ENCODE assay signal across 31 cellular contexts in the genomic region with DNA sequence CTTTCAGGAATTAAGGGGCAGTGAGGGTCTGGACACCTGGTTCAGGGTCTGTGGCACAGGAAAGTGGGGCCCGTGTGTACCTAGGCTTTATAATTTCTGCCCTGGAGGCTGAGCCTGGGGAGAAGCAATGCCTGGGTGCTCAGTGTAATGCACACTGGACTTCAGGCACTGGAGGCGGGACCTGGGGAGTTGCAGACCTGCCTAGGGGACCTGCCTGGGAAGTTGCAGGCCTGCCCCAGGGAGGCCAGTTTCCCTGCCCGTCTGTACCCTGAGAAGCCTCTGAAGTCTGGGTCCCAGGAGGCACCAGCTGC. TPM values are rescaled to one million over a fixed set of nuclear protein-coding genes. Genes with fewer than 3 reads are reported as not detected.
A peak's percentile ranks its signal among the peaks of the same experiment; 100 is the strongest.
DNase-seq lines count a peak whose midpoint lies in the region; ATAC-seq, FAIRE-seq and TF ChIP-seq lines count a peak whose summit lies in the region.
"Had no signal": no experiment of that assay in that cellular context is flagged by ENCODE, and none has a peak within 500 bp of the region (broad histone marks: within the 10 kb centered on the region; RNA-seq: fewer than 3 reads in every experiment).

No MANE protein-coding gene starts in this region.

- no peak overlapping the region for H3K27ac ChIP-seq in BLaER1 treated with 17β-estradiol and CSF1 and Interleukin-3, amounts not matched to agents 10 nM and 100 nM
- H3K27ac ChIP-seq in HUES48 (ENCODE audit: low read depth, low read length) (no peak overlapping the region), H1 (ENCODE audit: low read depth, low read length) (no peak overlapping the region), neural progenitor cell (no peak overlapping the region)
- H3K27ac ChIP-seq: gastroesophageal sphincter, psoas muscle, sigmoid colon, stomach, VCaP had no signal

- no peaks in the 10 kb centered on the region for H3K79me1 ChIP-seq in H1 (ENCODE audit: low read depth, low read length)

- no peaks in the 10 kb centered on the region for H3K36me3 ChIP-seq in BLaER1 treated with 17β-estradiol and CSF1 and Interleukin-3, amounts not matched to agents 10 nM and 100 nM
- H3K36me3 ChIP-seq in HUES48 (ENCODE audit: control insufficient read depth, insufficient read depth, low read length) = no peaks in the 10 kb centered on the region
- peaks cover 0 to 17% (median 0%) of the 10 kb centered on the region in 4 experiments; a peak in 1 of 8 replicates for H3K36me3 ChIP-seq in H1 (ENCODE audit: control insufficient read depth in 2 of 4, insufficient read depth in 4 of 4, low read length in 3 of 4)
- H3K36me3 ChIP-seq in neural progenitor cell = no peaks in the 10 kb centered on the region
- H3K36me3 ChIP-seq: gastroesophageal sphincter, sigmoid colon, stomach had no signal

- POLR2A ChIA-PET in H1 (lab: Charles Lee; ENCODE audit: partially characterized antibody) = interaction anchor here (0.7 to 1.3 kb wide), 6 partner anchors 9 to 65 kb away, joined by 3 to 4 read pairs (median 3); no protein-coding TSS in a partner anchor

- H3K4me2 ChIP-seq in BLaER1 treated with 17β-estradiol and CSF1 and Interleukin-3, amounts not matched to agents 10 nM and 100 nM = peak overlapping the region in 10 of 11 experiments; percentile 29 to 94 (median 75); a peak in 16 of 22 replicates
- H3K4me2 ChIP-seq in H1 (ENCODE audit: insufficient read depth in 1 of 2, low read depth in 2 of 2, low read length in 2 of 2) = peak overlapping the region; percentile 80 to 95
- H3K4me2 ChIP-seq in neural progenitor cell = peak overlapping the region; percentile 90

- H3K23ac ChIP-seq in H1 (ENCODE audit: insufficient read length) = no peak overlapping the region

- peaks cover 24% of the 10 kb centered on the region for H3K23me2 ChIP-seq in H1 (ENCODE audit: low read depth, low read length)

- no peaks in the 10 kb centered on the region for H3K9me3 ChIP-seq in BLaER1 treated with 17β-estradiol and CSF1 and Interleukin-3, amounts not matched to agents 10 nM and 100 nM (replicated peaks in 1 of 11)
- H3K9me3 ChIP-seq in HUES48 (ENCODE audit: control insufficient read depth, insufficient read depth, low read length) = no peaks in the 10 kb centered on the region
- no peaks in the 10 kb centered on the region for H3K9me3 ChIP-seq in H1 (ENCODE audit: insufficient read depth in 2 of 2, low read depth in 1 of 2, low read length in 1 of 2)
- H3K9me3 ChIP-seq in neural progenitor cell (ENCODE audit: low read depth) = no peaks in the 10 kb centered on the region
- H3K9me3 ChIP-seq: gastroesophageal sphincter, psoas muscle, sigmoid colon, stomach had no signal

- H4K91ac ChIP-seq in H1 (replicated peaks; ENCODE audit: insufficient read length, low read length) = peak overlapping the region; percentile 96

- no peak for TF ChIP-seq POLR2A in H1 (IDR thresholded peaks at IDR 0.05; ENCODE audit: control extremely low read depth in 1 of 2, low read depth in 2 of 2, low read length in 2 of 2)

- peak overlapping the region; percentile 90 for H3K4ac ChIP-seq in H1 (replicated peaks; ENCODE audit: insufficient read length, low read depth, low read length)

- H2AK5ac ChIP-seq in H1 (ENCODE audit: low read depth, low read length) = peak overlapping the region; percentile 77; the same call in 1 of the 2 replicates

- peak overlapping the region; percentile 86; the same call in 1 of the 2 replicates for H3K18ac ChIP-seq in H1 (ENCODE audit: extremely low read depth, low read length)

- peak overlapping the region; percentile 74 for H2BK15ac ChIP-seq in H1 (ENCODE audit: low read length)

- H3K4me1 ChIP-seq in BLaER1 treated with 17β-estradiol and CSF1 and Interleukin-3, amounts not matched to agents 10 nM and 100 nM = peaks cover 33 to 55% (median 50%) of the 10 kb centered on the region in 10 experiments
- peaks cover 35% of the 10 kb centered on the region for H3K4me1 ChIP-seq in HUES48 (ENCODE audit: control insufficient read depth, insufficient read depth, low read length)
- peaks cover 28 to 56% (median 38%) of the 10 kb centered on the region in 4 experiments for H3K4me1 ChIP-seq in H1 (replicated peaks in 1 of 4; ENCODE audit: control insufficient read depth in 3 of 4, insufficient read depth in 4 of 4, low read length in 3 of 4)
- H3K4me1 ChIP-seq in neural progenitor cell = peaks cover 44% of the 10 kb centered on the region

- ATAC-seq in HG02759 (IDR thresholded peaks at IDR 0.05; ENCODE audit: unreplicated experiment) = no peak
- ATAC-seq: activated naive CD4-positive, alpha-beta T cell treated with anti-CD3 and anti-CD28 coated beads, Interleukin-2, amount 50 U/mL, for 72 hours; gastroesophageal sphincter; left ventricle myocardium superior; Panc1; psoas muscle had no signal

- H4K5ac ChIP-seq in H1 (ENCODE audit: insufficient read length, low read depth, low read length) = no peak overlapping the region

- 0 out of 22 replicates have a peak overlapping the region, but pooled peaks of 1 of the 11 experiments have one; percentile 17 for H3K9ac ChIP-seq in BLaER1 treated with 17β-estradiol and CSF1 and Interleukin-3, amounts not matched to agents 10 nM and 100 nM
- H3K9ac ChIP-seq in HUES48 (ENCODE audit: low read depth, low read length) (no peak overlapping the region), H1 (replicated peaks in 1 of 4; ENCODE audit: extremely low read depth in 1 of 4, low read depth in 3 of 4, low read length in 3 of 4) (no peak overlapping the region), neural progenitor cell (no peak overlapping the region)

- peaks cover 68% of the 10 kb centered on the region for H3K27me3 Mint-ChIP-seq in neural progenitor cell (ENCODE audit: insufficient read depth, low read depth)

- TF ChIP-seq EP300 in H1 (IDR thresholded peaks at IDR 0.05; ENCODE audit: borderline replicate concordance in 1 of 2, low read depth in 2 of 2, low read length in 2 of 2) = no peak

- peaks cover 2% of the 10 kb centered on the region for H3K36me3 Mint-ChIP-seq in neural progenitor cell
- H3K36me3 Mint-ChIP-seq: activated naive CD4-positive, alpha-beta T cell treated with anti-CD3 and anti-CD28 coated beads, Interleukin-2, amount 50 U/mL, for 72 hours had no signal

- H3K79me2 ChIP-seq in H1 (ENCODE audit: control insufficient read depth in 1 of 2, insufficient read depth in 2 of 2, low read length in 2 of 2) = no peaks in the 10 kb centered on the region
- H3K79me2 ChIP-seq in neural progenitor cell (ENCODE audit: low read depth) = no peaks in the 10 kb centered on the region

- H3K14ac ChIP-seq in H1 (ENCODE audit: insufficient read length) = no peak overlapping the region

- no peak for FAIRE-seq in H1 (lab: Jason Lieb, UNC)
- FAIRE-seq: bronchial epithelial cell, G401.6 had no signal

- no peak for TF ChIP-seq RAD21 in H1 (IDR thresholded peaks at IDR 0.05 in 1 of 2, conservative IDR thresholded peaks at IDR 0.05 in 1 of 2; ENCODE audit: low read depth in 2 of 2, low read length in 2 of 2)

- no peak for DNase-seq in H1 (ENCODE audit: low read depth in 1 of 2, low spot score in 2 of 2)
- peak; percentile 40 for DNase-seq in neural progenitor cell (ENCODE audit: low spot score)
- no peak for DNase-seq in activated gamma-delta T cell (lab: John Stamatoyannopoulos, UW)
- DNase-seq in GM03348 (ENCODE audit: low spot score) = no peak
- DNase-seq: activated CD4-positive, alpha-beta T cell treated with anti-CD3 and anti-CD28 coated beads for 48 hours; activated CD8-positive, alpha-beta memory T cell treated with anti-CD3 and anti-CD28 coated beads for 24 hours; activated T-cell treated with anti-CD3 and anti-CD28 coated beads for 4 hours; C1 segment of cervical spinal cord; COR-L47; DMS79; Karpas-422; left ventricle myocardium superior; NCI-H1436; NCI-H2081; NCI-H526; nucleus accumbens; psoas muscle; SIG-M5; sigmoid colon; stimulated activated CD4-positive, alpha-beta T cell treated with anti-CD3 and anti-CD28 coated beads, Interleukin-4, amount 100 ng/mL, for 1 hour; stomach; T1000 had no signal

- H4K20me1 ChIP-seq in BLaER1 treated with 17β-estradiol and CSF1 and Interleukin-3, amounts not matched to agents 10 nM and 100 nM = peaks cover 0 to 88% (median 76%) of the 10 kb centered on the region in 11 experiments; a peak in 19 of 22 replicates
- peaks cover 0 to 17% of the 10 kb centered on the region in 2 experiments for H4K20me1 ChIP-seq in H1 (replicated peaks in 1 of 2; ENCODE audit: control insufficient read depth in 1 of 2, insufficient read depth in 2 of 2, low read length in 2 of 2)
- H4K20me1 ChIP-seq in neural progenitor cell (ENCODE audit: low read depth) = peaks cover 68% of the 10 kb centered on the region

- H3K4me3 Mint-ChIP-seq in neural progenitor cell = no peak overlapping the region

- H2BK5ac ChIP-seq in H1 (ENCODE audit: low read depth, low read length) = peak overlapping the region; percentile 94; the same call in 1 of the 2 replicates

- H4K8ac ChIP-seq in H1 (ENCODE audit: extremely low read depth, insufficient read depth, low read length) = peak overlapping the region; percentile 63

- no peak overlapping the region for H3K56ac ChIP-seq in H1 (replicated peaks; ENCODE audit: insufficient read length, low read depth, low read length)

- CTCF ChIA-PET in H1 (lab: Charles Lee; ENCODE audit: partially characterized antibody) = interaction anchor here (0.5 to 1.7 kb wide), 7 partner anchors 11 to 134 kb away, joined by 3 to 5 read pairs (median 3); no protein-coding TSS in a partner anchor

- H3K9me3 Mint-ChIP-seq in neural progenitor cell = peaks cover 6% of the 10 kb centered on the region
- H3K9me3 Mint-ChIP-seq: activated naive CD4-positive, alpha-beta T cell treated with anti-CD3 and anti-CD28 coated beads, Interleukin-2, amount 50 U/mL, for 72 hours had no signal

- peak overlapping the region; percentile 68; the same call in 1 of the 2 replicates for H2BK12ac ChIP-seq in H1 (ENCODE audit: low read depth, low read length)

- peaks cover 22% of the 10 kb centered on the region for H3K4me1 Mint-ChIP-seq in neural progenitor cell

- peak overlapping the region; percentile 72; the same call in 1 of the 2 replicates for H2BK20ac ChIP-seq in H1 (ENCODE audit: low read length)

- no peak for TF ChIP-seq CTCF in H1 (IDR thresholded peaks at IDR 0.05; ENCODE audit: control extremely low read depth in 1 of 3, insufficient read depth in 1 of 3, low read depth in 1 of 3, low read length in 3 of 3)
- TF ChIP-seq CTCF in neural progenitor cell (IDR thresholded peaks at IDR 0.05) = no peak

- H2BK120ac ChIP-seq in H1 (replicated peaks; ENCODE audit: low read depth, low read length) = peak overlapping the region; percentile 75

- H3F3A ChIP-seq in neural progenitor cell (ENCODE audit: low read depth) = peaks cover 44% of the 10 kb centered on the region

- H3K27ac Mint-ChIP-seq in neural progenitor cell = no peak overlapping the region
- H3K27ac Mint-ChIP-seq: activated naive CD4-positive, alpha-beta T cell treated with anti-CD3 and anti-CD28 coated beads, Interleukin-2, amount 50 U/mL, for 72 hours had no signal

- no peak overlapping the region for H2AFZ ChIP-seq in H1 (ENCODE audit: low read length)
- no peak overlapping the region for H2AFZ ChIP-seq in neural progenitor cell (replicated peaks)

- peak overlapping the region in 5 of 10 experiments; percentile 5 to 46 (median 42); a peak in 5 of 20 replicates for H3K4me3 ChIP-seq in BLaER1 treated with 17β-estradiol and CSF1 and Interleukin-3, amounts not matched to agents 10 nM and 100 nM
- H3K4me3 ChIP-seq in HUES48 (ENCODE audit: low read depth, low read length) (peak overlapping the region; percentile 29; the same call in 1 of the 2 replicates), H1 (ENCODE audit: extremely low read depth in 1 of 4, insufficient read depth in 2 of 4, low read depth in 3 of 4, low read length in 4 of 4) (peak overlapping the region in 3 of 4 experiments; percentile 1 to 75 (median 3); a peak in 2 of 8 replicates), neural progenitor cell (peak overlapping the region; percentile 57)
- H3K4me3 ChIP-seq: gastroesophageal sphincter, psoas muscle, sigmoid colon had no signal

- H3K27me3 ChIP-seq in BLaER1 treated with 17β-estradiol and CSF1 and Interleukin-3, amounts not matched to agents 10 nM and 100 nM = peaks cover 98 to 100% (median 100%) of the 10 kb centered on the region in 11 experiments
- H3K27me3 ChIP-seq in HUES48 (ENCODE audit: control insufficient read depth, insufficient read depth, low read length) = peaks cover 96% of the 10 kb centered on the region
- peaks cover 81 to 96% (median 92%) of the 10 kb centered on the region in 4 experiments for H3K27me3 ChIP-seq in H1 (replicated peaks in 1 of 4; ENCODE audit: control insufficient read depth in 3 of 4, extremely low read depth in 1 of 4, insufficient read depth in 3 of 4, low read length in 3 of 4)
- H3K27me3 ChIP-seq in neural progenitor cell = peaks cover 98% of the 10 kb centered on the region

- 32% methylated on average over 3 of the region's 3 CpGs; no CpG with 5 or more reads in 1 of the 2 experiments for WGBS in H1 (ENCODE audit: extremely low coverage in 1 of 2, insufficient coverage in 1 of 2, insufficient read length in 1 of 2, insufficient replicate concordance in 2 of 2, low coverage in 1 of 2, low lambda C conversion rate in 2 of 2, missing lambda C conversion rate in 1 of 2), 2 experiments

RNA-seq across cellular contexts. Expression of a gene that starts 2.5 kb away (rescaled TPM):
- 8.6 and 12.2 TPM in 2 replicates for total RNA-seq in H1 (2021; fragmentation: NEBNext Ultra II Directional; extraction: Animal tissue kit (Norgen Biotek cat#: 25700))
- polyA plus RNA-seq in H1 (2011; rRNA removed) = 4.0 and 10.4 TPM in 2 replicates
- polyA plus RNA-seq in H1 (2011; cell fraction: cytosol; rRNA removed) = 6.1 TPM
- polyA plus RNA-seq in H1 (2011; cell fraction: nucleus; rRNA removed) = 34.5 TPM
- polyA plus RNA-seq in H1 (2012, experiment 1 of 2) = 5.8 to 11.5 TPM (median 11.1 TPM) in 4 replicates
- polyA plus RNA-seq in H1 (2012, experiment 2 of 2) = 10.7 TPM
- polyA plus RNA-seq in H1 (2013, experiment 1 of 2) = 37.3 TPM
- 37.3 TPM for polyA plus RNA-seq in H1 (2013, experiment 2 of 2)
- polyA minus RNA-seq in H1 (2011; rRNA and poly(A)+ RNA removed) = 0.56 and 0.82 TPM in 2 replicates
- 9.2 TPM for polyA minus RNA-seq in H1 (2011; cell fraction: cytosol; rRNA and poly(A)+ RNA removed)
- polyA minus RNA-seq in H1 (2011; cell fraction: nucleus; rRNA and poly(A)+ RNA removed) = 5.0 TPM
- 0.11 and 1.4 TPM in 2 replicates for total RNA-seq in neural progenitor cell (ENCODE audit: low replicate concordance)

RNA-seq across cellular contexts. Expression of a gene that starts 3.6 kb away (rescaled TPM):
- 9.5 and 10.3 TPM in 2 replicates for total RNA-seq in H1 (2021; fragmentation: NEBNext Ultra II Directional; extraction: Animal tissue kit (Norgen Biotek cat#: 25700))
- polyA plus RNA-seq in H1 (2011; rRNA removed) = 7.2 and 19.2 TPM in 2 replicates
- 10.3 TPM for polyA plus RNA-seq in H1 (2011; cell fraction: cytosol; rRNA removed)
- polyA plus RNA-seq in H1 (2011; cell fraction: nucleus; rRNA removed) = 15.8 TPM
- polyA plus RNA-seq in H1 (2012, experiment 1 of 2) = 5.8 to 11.1 TPM (median 9.9 TPM) in 4 replicates
- 10.1 TPM for polyA plus RNA-seq in H1 (2012, experiment 2 of 2)
- 46.8 TPM for polyA plus RNA-seq in H1 (2013, experiment 1 of 2)
- polyA plus RNA-seq in H1 (2013, experiment 2 of 2) = 48.9 TPM
- polyA minus RNA-seq in H1 (2011; rRNA and poly(A)+ RNA removed) = 0.68 and 2.1 TPM in 2 replicates
- polyA minus RNA-seq in H1 (2011; cell fraction: cytosol; rRNA and poly(A)+ RNA removed) = 7.1 TPM
- polyA minus RNA-seq in H1 (2011; cell fraction: nucleus; rRNA and poly(A)+ RNA removed) = 2.5 TPM
- total RNA-seq in neural progenitor cell (ENCODE audit: low replicate concordance) = 0.84 TPM in 1 of 2 replicates, not detected in the other
- total RNA-seq: activated naive CD4-positive, alpha-beta T cell treated with anti-CD3 and anti-CD28 coated beads, Interleukin-2, amount 50 U/mL, for 72 hours had no signal

RNA-seq across cellular contexts. Expression of a gene that starts 21.6 kb away (rescaled TPM):
- total RNA-seq in H1 (2021; fragmentation: NEBNext Ultra II Directional; extraction: Animal tissue kit (Norgen Biotek cat#: 25700)) = 56.8 and 63.1 TPM in 2 replicates
- 62.7 and 132 TPM in 2 replicates for polyA plus RNA-seq in H1 (2011; rRNA removed)
- polyA plus RNA-seq in H1 (2011; cell fraction: cytosol; rRNA removed) = 95.5 TPM
- polyA plus RNA-seq in H1 (2011; cell fraction: nucleus; rRNA removed) = 203 TPM
- 24.8 to 73.2 TPM (median 62.2 TPM) in 4 replicates for polyA plus RNA-seq in H1 (2012, experiment 1 of 2)
- polyA plus RNA-seq in H1 (2012, experiment 2 of 2) = 46.1 TPM
- 101 TPM for polyA plus RNA-seq in H1 (2013, experiment 1 of 2)
- 91.7 TPM for polyA plus RNA-seq in H1 (2013, experiment 2 of 2)
- 2.7 and 3.3 TPM in 2 replicates for polyA minus RNA-seq in H1 (2011; rRNA and poly(A)+ RNA removed)
- 32.8 TPM for polyA minus RNA-seq in H1 (2011; cell fraction: cytosol; rRNA and poly(A)+ RNA removed)
- 20.1 TPM for polyA minus RNA-seq in H1 (2011; cell fraction: nucleus; rRNA and poly(A)+ RNA removed)
- total RNA-seq in neural progenitor cell (ENCODE audit: low replicate concordance) = 41.7 and 105 TPM in 2 replicates

RNA-seq across cellular contexts. Expression of a gene that starts 26.6 kb away (rescaled TPM):
- total RNA-seq in H1 (2021; fragmentation: NEBNext Ultra II Directional; extraction: Animal tissue kit (Norgen Biotek cat#: 25700)) = 8.8 and 9.0 TPM in 2 replicates
- polyA plus RNA-seq in H1 (2011; rRNA removed) = 2.2 and 6.7 TPM in 2 replicates
- 5.5 TPM for polyA plus RNA-seq in H1 (2011; cell fraction: cytosol; rRNA removed)
- 6.8 TPM for polyA plus RNA-seq in H1 (2011; cell fraction: nucleus; rRNA removed)
- polyA plus RNA-seq in H1 (2012, experiment 1 of 2) = 4.9 to 9.1 TPM (median 6.0 TPM) in 4 replicates
- 5.2 TPM for polyA plus RNA-seq in H1 (2012, experiment 2 of 2)
- 4.2 TPM for polyA plus RNA-seq in H1 (2013, experiment 1 of 2)
- 4.0 TPM for polyA plus RNA-seq in H1 (2013, experiment 2 of 2)
- polyA minus RNA-seq in H1 (2011; rRNA and poly(A)+ RNA removed) = 6.3 and 8.8 TPM in 2 replicates
- polyA minus RNA-seq in H1 (2011; cell fraction: cytosol; rRNA and poly(A)+ RNA removed) = 11.4 TPM
- 3.9 TPM for polyA minus RNA-seq in H1 (2011; cell fraction: nucleus; rRNA and poly(A)+ RNA removed)
- 5.8 and 7.1 TPM in 2 replicates for total RNA-seq in neural progenitor cell (ENCODE audit: low replicate concordance)

RNA-seq across cellular contexts. Expression of a gene that starts 38.5 kb away (rescaled TPM):
- total RNA-seq in H1 (2021; fragmentation: NEBNext Ultra II Directional; extraction: Animal tissue kit (Norgen Biotek cat#: 25700)) = 1,331 and 1,340 TPM in 2 replicates
- 2,924 and 5,409 TPM in 2 replicates for polyA plus RNA-seq in H1 (2011; rRNA removed)
- polyA plus RNA-seq in H1 (2011; cell fraction: cytosol; rRNA removed) = 3,548 TPM
- polyA plus RNA-seq in H1 (2011; cell fraction: nucleus; rRNA removed) = 1,787 TPM
- polyA plus RNA-seq in H1 (2012, experiment 1 of 2) = 2,370 to 2,796 TPM (median 2,589 TPM) in 4 replicates
- 3,432 TPM for polyA plus RNA-seq in H1 (2012, experiment 2 of 2)
- 1,517 TPM for polyA plus RNA-seq in H1 (2013, experiment 1 of 2)
- 1,516 TPM for polyA plus RNA-seq in H1 (2013, experiment 2 of 2)
- polyA minus RNA-seq in H1 (2011; rRNA and poly(A)+ RNA removed) = 1,852 and 1,905 TPM in 2 replicates
- 518 TPM for polyA minus RNA-seq in H1 (2011; cell fraction: cytosol; rRNA and poly(A)+ RNA removed)
- 613 TPM for polyA minus RNA-seq in H1 (2011; cell fraction: nucleus; rRNA and poly(A)+ RNA removed)
- total RNA-seq in neural progenitor cell (ENCODE audit: low replicate concordance) = 625 and 768 TPM in 2 replicates
